Comparison of ENCODE assay signal across 11 cellular contexts in genomic region chr2:60771508-60771907, GRCh38.
"Had no signal": no experiment of that assay in that cellular context is flagged by ENCODE, and none has a peak within 500 bp of the region (broad histone marks: within the 10 kb centered on the region; RNA-seq: fewer than 3 reads in every experiment).

No MANE protein-coding gene starts in this region.

- H3K4me2 ChIP-seq: GM23338 had no signal

- DNase-seq: GM23248, GOT3, H7, H9, HCEC 1CT, HFFc6 had no signal

- H3K27ac Mint-ChIP-seq: GM23338, H9, HFFc6 had no signal

- ATAC-seq: GM23338, HCT116 had no signal

- H3K9ac ChIP-seq: GM23248 had no signal

- H3K4me3 Mint-ChIP-seq: GM23338, H9, HFFc6 had no signal

- H3K4me3 ChIP-seq: GM23248, GM23338, HAP-1 had no signal

- H3K4me1 Mint-ChIP-seq: GM23338, H9 had no signal

- FAIRE-seq: H1, H54 had no signal

- H2AFZ ChIP-seq: GM23248, GM23338 had no signal

- H3K9me3 Mint-ChIP-seq: GM23338, H9, HFFc6 had no signal

- H3K9me3 ChIP-seq: HAP-1 had no signal

- H3K27ac ChIP-seq: GM23248 had no signal
